ENCODE assay signal across 16 cellular contexts in genomic region chr2:187917535-187917934, GRCh38.
DNase-seq lines count a peak whose midpoint lies in the region; ATAC-seq, FAIRE-seq and TF ChIP-seq lines count a peak whose summit lies in the region.
"Had no signal": no experiment of that assay in that cellular context is flagged by ENCODE, and none has a peak within 500 bp of the region (broad histone marks: within the 10 kb centered on the region; RNA-seq: fewer than 3 reads in every experiment).

No MANE protein-coding gene starts in this region.

- no peak for TF ChIP-seq POLR2A in IMR-90 (IDR thresholded peaks at IDR 0.05; ENCODE audit: low read depth, low read length)

- 0 out of 2 replicates have a peak overlapping the region, but pooled peaks have one; percentile 38 for H3K23ac ChIP-seq in IMR-90 (ENCODE audit: low read depth, low read length)

- dilution Hi-C loops in IMR-90 (cut with HindIII; ENCODE audit: low sequenced_read_pairs, unreplicated experiment), result no loop called here

- H3K56ac ChIP-seq in IMR-90 (ENCODE audit: extremely low read depth, insufficient read depth, low read length), result no peak overlapping the region

- TF ChIP-seq RAD21 in IMR-90 (IDR thresholded peaks at IDR 0.05; ENCODE audit: low read length), result no peak

- H2BK5ac ChIP-seq in IMR-90 (ENCODE audit: low read depth, low read length, poor library complexity, severe bottlenecking), result no peak overlapping the region

- peak; percentile 29; the same call in 1 of the 2 replicates for ATAC-seq in IMR-90 (ENCODE audit: low read depth)
- ATAC-seq in HG03135 (IDR thresholded peaks at IDR 0.05; ENCODE audit: unreplicated experiment), result no peak
- no peak for ATAC-seq in GM18870 (IDR thresholded peaks at IDR 0.05; ENCODE audit: unreplicated experiment)
- ATAC-seq: activated CD8-positive, alpha-beta T cell treated with anti-CD3 and anti-CD28 coated beads, Interleukin-2, amount 10 ng/mL, durations not matched to agents 7 days and 5 days; activated T-cell treated with anti-CD3 and anti-CD28 coated beads, Interleukin-2, amount 50 U/mL, for 4 hours; left colon; Right ventricle myocardium inferior had no signal

- POLR2A ChIA-PET in IMR-90 (lab: Charles Lee; ENCODE audit: unreplicated experiment), result no interaction called here

- H4K8ac ChIP-seq in IMR-90 (ENCODE audit: low read depth in 2 of 2, low read length in 2 of 2), result no peak overlapping the region

- no peak overlapping the region for H2BK20ac ChIP-seq in IMR-90 (ENCODE audit: low read depth, low read length)

- H3K4me2 ChIP-seq in IMR-90 (ENCODE audit: low read depth, low read length), result no peak overlapping the region

- H3K27ac ChIP-seq in IMR-90 (ENCODE audit: insufficient read depth, low read length), result no peak overlapping the region
- H3K27ac ChIP-seq: sigmoid colon had no signal

- H3K4me1 ChIP-seq in IMR-90 (ENCODE audit: control insufficient read depth, insufficient read depth, low read length), result no peaks in the 10 kb centered on the region; the same call in 1 of the 2 replicates
- H3K4me1 ChIP-seq: sigmoid colon had no signal

- H3K79me1 ChIP-seq in IMR-90 (ENCODE audit: low read depth in 1 of 2, low read length in 2 of 2), result no peaks in the 10 kb centered on the region

- H3K9me3 ChIP-seq in IMR-90 (ENCODE audit: control insufficient read depth, insufficient read depth, low read length), result no peaks in the 10 kb centered on the region
- H3K9me3 ChIP-seq: sigmoid colon had no signal

- H3K18ac ChIP-seq in IMR-90 (ENCODE audit: low read depth, low read length), result no peak overlapping the region

- DNase-seq in AG10803 (ENCODE audit: low read depth), result peak; percentile 9
- DNase-seq in IMR-90, result peak; percentile 61
- DNase-seq in bronchial epithelial cell (ENCODE audit: low read depth), result peak; percentile 5
- DNase-seq in glomerular visceral epithelial cell (ENCODE audit: extremely low spot score), result peak; percentile 30
- DNase-seq in cerebellar nuclear complex (lab: John Stamatoyannopoulos, UW), result no peak
- no peak for DNase-seq in NK-92 (lab: John Stamatoyannopoulos, UW; ENCODE audit: unreplicated experiment)
- DNase-seq: activated CD8-positive, alpha-beta T cell treated with anti-CD3 and anti-CD28 coated beads, Interleukin-2, amount 10 ng/mL, durations not matched to agents 7 days and 5 days; activated T-cell treated with anti-CD3 and anti-CD28 coated beads, Interleukin-2, amount 50 U/mL, for 4 hours; left colon; NCI-H2171 treated with DMSO at 0.1 percent for 48 hours; NCI-H526 treated with DMSO at 0.1 percent for 48 hours; sigmoid colon had no signal

- peak overlapping the region; percentile 34 for H2AFZ ChIP-seq in IMR-90 (replicated peaks; ENCODE audit: low read length, poor library complexity)

- FAIRE-seq in bronchial epithelial cell (lab: Jason Lieb, UNC), result peak; percentile 18
- FAIRE-seq: GM12891 had no signal

- no peak overlapping the region for H2AK5ac ChIP-seq in IMR-90 (ENCODE audit: low read depth, low read length)

- H3K4me3 ChIP-seq in AG10803 (ENCODE audit: low read length) (no peak overlapping the region), IMR-90 (ENCODE audit: insufficient read depth, low read depth, low read length) (no peak overlapping the region), bronchial epithelial cell (ENCODE audit: low read depth, low read length) (no peak overlapping the region)
- H3K4me3 ChIP-seq: sigmoid colon had no signal

- no peak overlapping the region for H3K4ac ChIP-seq in IMR-90 (ENCODE audit: low read depth, low read length)

- H3K14ac ChIP-seq in IMR-90 (replicated peaks; ENCODE audit: low read depth, low read length), result no peak overlapping the region

- TF ChIP-seq CTCF in AG10803 (conservative IDR thresholded peaks at IDR 0.05; ENCODE audit: low read length) (no peak), IMR-90 (conservative IDR thresholded peaks at IDR 0.05; ENCODE audit: low read depth, low read length) (no peak), bronchial epithelial cell (IDR thresholded peaks at IDR 0.05; ENCODE audit: insufficient read depth, low read length, severe bottlenecking) (no peak)

- H3K36me3 ChIP-seq in IMR-90 (ENCODE audit: control insufficient read depth, insufficient read depth, low read length), result no peaks in the 10 kb centered on the region
- no peaks in the 10 kb centered on the region for H3K36me3 ChIP-seq in bronchial epithelial cell (ENCODE audit: control insufficient read depth, insufficient read depth, low read length)
- H3K36me3 ChIP-seq: sigmoid colon had no signal

- no peaks in the 10 kb centered on the region for H4K20me1 ChIP-seq in IMR-90 (ENCODE audit: insufficient read depth, low read length)

- H2AK9ac ChIP-seq in IMR-90 (replicated peaks; ENCODE audit: low read depth, low read length, poor library complexity), result no peak overlapping the region

- H3K9me1 ChIP-seq in IMR-90 (ENCODE audit: insufficient read depth, low read length), result 0 out of 2 replicates have a peak, but pooled peaks cover 4% of the 10 kb centered on the region

- CTCF ChIA-PET in IMR-90 (lab: Yijun Ruan, JAX), result interaction anchor here (0.7 kb wide), 1 partner anchor 1055 kb away, joined by 3 read pairs; no protein-coding TSS in a partner anchor

- no peak overlapping the region for H3K9ac ChIP-seq in IMR-90 (ENCODE audit: low read depth, low read length)

- no peak overlapping the region for H2BK120ac ChIP-seq in IMR-90 (ENCODE audit: low read depth, low read length)

- no peak overlapping the region for H4K91ac ChIP-seq in IMR-90 (ENCODE audit: insufficient read depth, low read depth, low read length)

- no peaks in the 10 kb centered on the region for H3K27me3 ChIP-seq in IMR-90 (ENCODE audit: control insufficient read depth, insufficient read depth, low read length)
- H3K27me3 ChIP-seq in bronchial epithelial cell (ENCODE audit: control insufficient read depth, insufficient read depth, low read length), result no peaks in the 10 kb centered on the region
- H3K27me3 ChIP-seq: sigmoid colon had no signal

- intact Hi-C loops in IMR-90 (cut with micrococcal nuclease), result no loop called here

- H2BK15ac ChIP-seq in IMR-90 (ENCODE audit: low read depth, low read length), result no peak overlapping the region

- H4K5ac ChIP-seq in IMR-90 (ENCODE audit: low read depth, low read length), result no peak overlapping the region

- in situ Hi-C loops in IMR-90 (cut with MboI; ENCODE audit: low sequenced_read_pairs), result no loop called here

- no TSS peak for BruUV-seq in IMR-90 (replicated peaks; lab: Mats Ljungman, UMichigan)

TF ChIP-seq in IMR-90, 13 proteins besides CTCF, POLR2A, EP300 and RAD21:
- TF ChIP-seq MXI1 (IDR thresholded peaks at IDR 0.05; ENCODE audit: borderline replicate concordance, low read depth, low read length) (no peak), USF2 (IDR thresholded peaks at IDR 0.05; ENCODE audit: low read depth, low read length) (no peak), BHLHE40 (IDR thresholded peaks at IDR 0.05; ENCODE audit: low read depth, low read length) (no peak), MAFK (IDR thresholded peaks at IDR 0.05; ENCODE audit: low read depth, low read length) (no peak), CHD1 (IDR thresholded peaks at IDR 0.05; ENCODE audit: low read depth, low read length) (no peak), ELK1 (IDR thresholded peaks at IDR 0.05; ENCODE audit: borderline replicate concordance, low read depth, low read length) (no peak), RFX5 (IDR thresholded peaks at IDR 0.05; ENCODE audit: low read depth, low read length) (no peak), NFE2L2 (IDR thresholded peaks at IDR 0.05; ENCODE audit: low read depth, low read length) (no peak), CEBPB (IDR thresholded peaks at IDR 0.05; ENCODE audit: low read depth, low read length) (no peak), FOS (IDR thresholded peaks at IDR 0.05; ENCODE audit: low read depth, low read length) (no peak), SMC3 (IDR thresholded peaks at IDR 0.05; ENCODE audit: low read depth, low read length) (no peak), MAZ (IDR thresholded peaks at IDR 0.05; ENCODE audit: borderline replicate concordance, low read depth, low read length) (no peak), RCOR1 (IDR thresholded peaks at IDR 0.05; ENCODE audit: insufficient replicate concordance, low read length) (no peak)
TF ChIP-seq in IMR-90: peak in this region for 0.

Comparison
In these comparisons a context has a peak if more than half of its experiments do, and no peak if none do; other contexts are left out.
1. DNase-seq: peak in AG10803 (single experiment), IMR-90 (single experiment), bronchial epithelial cell (single experiment) and glomerular visceral epithelial cell (single experiment); none in cerebellar nuclear complex (0 of 2) and NK-92 (single experiment).